In genomic region chr22:20956258-20957117, GRCh38 we compare ENCODE assay signal across 6 cellular contexts. TPM values are rescaled to one million over a fixed set of nuclear protein-coding genes. Genes with fewer than 3 reads are reported as not detected.
DNase-seq lines count a peak whose midpoint lies in the region; ATAC-seq, FAIRE-seq and TF ChIP-seq lines count a peak whose summit lies in the region.

No MANE protein-coding gene starts in this region.

- TF ChIP-seq POLR2A in GM12891 (IDR thresholded peaks at IDR 0.05; ENCODE audit: low read depth, low read length) = no peak

- H3K4me3 ChIP-seq in muscle layer of duodenum (ENCODE audit: low read depth in 1 of 2, low read length in 2 of 2) = peak overlapping the region; percentile 63 to 69
- H3K4me3 ChIP-seq in aorta (ENCODE audit: low read length in 2 of 2) = peak overlapping the region in 1 of 2 donors; percentile 22

- DNase-seq in GM12891 (ENCODE audit: insufficient read length, low spot score) = no peak
- peak; percentile 54 for DNase-seq in amniotic epithelial cell (ENCODE audit: low read depth)
- DNase-seq in central memory CD4-positive, alpha-beta T cell = no peak
- DNase-seq in aorta = no peak
- no peak for DNase-seq in NCI-H2196 (lab: John Stamatoyannopoulos, UW; ENCODE audit: unreplicated experiment)

- intact Hi-C loops in aorta (cut with DNase I) = no loop called here

- H3K9me3 ChIP-seq in muscle layer of duodenum (ENCODE audit: control insufficient read depth in 1 of 2, low read length in 2 of 2) = no peaks in the 10 kb centered on the region
- no peaks in the 10 kb centered on the region for H3K9me3 ChIP-seq in aorta (ENCODE audit: control insufficient read depth, low read length)

- H3K36me3 ChIP-seq in muscle layer of duodenum (ENCODE audit: control insufficient read depth in 1 of 2, insufficient read depth in 2 of 2, low read length in 2 of 2) (peaks cover 22 to 23% of the 10 kb centered on the region in 2 donors), aorta (ENCODE audit: control insufficient read depth in 1 of 2, insufficient read depth in 2 of 2, low read length in 1 of 2) (no peaks in the 10 kb centered on the region)

- ATAC-seq in aorta (ENCODE audit: low FRiP score) = no peak

- WGBS in aorta, 2 donors = 37 to 41% methylated on average over 29 of the region's 29 CpGs

- peak; percentile 38 for FAIRE-seq in GM12891 (lab: Jason Lieb, UNC)

- H3K4me1 ChIP-seq in muscle layer of duodenum (ENCODE audit: control insufficient read depth in 1 of 2, insufficient read depth in 2 of 2, low read length in 2 of 2) (peaks cover 0 to 12% of the 10 kb centered on the region in 2 donors), aorta (ENCODE audit: control insufficient read depth in 1 of 2, insufficient read depth in 2 of 2, low read length in 2 of 2) (no peaks in the 10 kb centered on the region)

- H3K27me3 ChIP-seq in muscle layer of duodenum (ENCODE audit: low read depth, low read length) (no peaks in the 10 kb centered on the region), aorta (ENCODE audit: control insufficient read depth in 1 of 2, insufficient read depth in 2 of 2, low read length in 1 of 2) (no peaks in the 10 kb centered on the region)

- H3K27ac ChIP-seq in muscle layer of duodenum (ENCODE audit: low read length) (peak overlapping the region; percentile 51), aorta (ENCODE audit: low read depth in 1 of 2, low read length in 2 of 2) (no peak overlapping the region)

TF ChIP-seq in GM12891, 5 proteins besides CTCF, POLR2A, EP300 and RAD21:
- TF ChIP-seq POU2F2 (IDR thresholded peaks at IDR 0.05; ENCODE audit: low read depth, low read length) (no peak), POLR2AphosphoS5 (IDR thresholded peaks at IDR 0.05; ENCODE audit: low read depth, low read length) (no peak), TAF1 (IDR thresholded peaks at IDR 0.05; ENCODE audit: low read depth, low read length) (no peak), PAX5 (IDR thresholded peaks at IDR 0.05; ENCODE audit: insufficient read depth, low read length, severe bottlenecking) (no peak), SPI1 (IDR thresholded peaks at IDR 0.05; ENCODE audit: low read depth, low read length) (no peak)

RNA-seq across cellular contexts. Expression of gene AIFM3, which starts 10.6 kb away (rescaled TPM):
- polyA plus RNA-seq in GM12891 (2012; ENCODE audit: low read depth, missing spikeins) = 0.98 TPM
- total RNA-seq in aorta = 1 to 10 TPM; 1.0 to 3.8 TPM
- 1 to 10 TPM; 1.4 to 2.3 TPM for polyA plus RNA-seq in aorta

RNA-seq across cellular contexts. Expression of gene LZTR1, which starts 25.6 kb away (rescaled TPM):
- 18.2 TPM for polyA plus RNA-seq in GM12891 (2012; ENCODE audit: low read depth, missing spikeins)
- total RNA-seq in aorta = 10 to 100 TPM; 59.0 to 81.7 TPM
- polyA plus RNA-seq in aorta = 10 to 100 TPM; 11.3 to 83.9 TPM

RNA-seq across cellular contexts. Expression of gene CRKL, which starts 39.3 kb away (rescaled TPM):
- polyA plus RNA-seq in GM12891 (2012; ENCODE audit: low read depth, missing spikeins) = 15.2 TPM
- 10 to 100 TPM; 36.2 to 45.9 TPM for total RNA-seq in aorta
- 10 to 100 TPM in 1 of 2 donors, 1 to 10 TPM in 1; 9.5 to 14.4 TPM for polyA plus RNA-seq in aorta

RNA-seq across cellular contexts. Expression of gene THAP7, which starts 45.4 kb away (rescaled TPM):
- 18.9 TPM for polyA plus RNA-seq in GM12891 (2012; ENCODE audit: low read depth, missing spikeins)
- total RNA-seq in aorta = 10 to 100 TPM; 17.0 to 20.8 TPM
- polyA plus RNA-seq in aorta = 10 to 100 TPM; 16.4 to 69.0 TPM

RNA-seq across cellular contexts. Expression of gene P2RX6, which starts 58.5 kb away (rescaled TPM):
- 0.15 TPM for polyA plus RNA-seq in GM12891 (2012; ENCODE audit: low read depth, missing spikeins)
- total RNA-seq in aorta = under 1 TPM; 0.26 to 0.72 TPM
- polyA plus RNA-seq in aorta = 1 to 10 TPM in 1 of 2 donors, under 1 TPM in 1; 0.13 to 1.1 TPM
